3 cellular contexts compared by ENCODE assay signal in genomic region chr6:17242087-17242486, GRCh38.
"Had no signal": no experiment of that assay in that cellular context is flagged by ENCODE, and none has a peak within 500 bp of the region (broad histone marks: within the 10 kb centered on the region; RNA-seq: fewer than 3 reads in every experiment).

No MANE protein-coding gene starts in this region.

- DNase-seq: GDM1, GF-D8 had no signal

- ATAC-seq: GM12878 had no signal

- H3K4me3 ChIP-seq: GM12878 had no signal
